In genomic region chr17:76722977-76723376, GRCh38 we compare ENCODE assay signal across 7 cellular contexts. TPM values are rescaled to one million over a fixed set of nuclear protein-coding genes. Genes with fewer than 3 reads are reported as not detected.
DNase-seq lines count a peak whose midpoint lies in the region; ATAC-seq, FAIRE-seq and TF ChIP-seq lines count a peak whose summit lies in the region.
"Not testable (repeated sequence)": the region's sequence is repeated elsewhere in the genome, so short reads cannot be mapped to it uniquely, and the experiment has no call there.

No MANE protein-coding gene starts in this region.

- not testable (repeated sequence) for H3K14ac ChIP-seq in IMR-90 (replicated peaks; ENCODE audit: low read depth, low read length)

- H3K79me2 ChIP-seq in astrocyte (ENCODE audit: insufficient read depth, low read length) = peaks cover 79% of the 10 kb centered on the region

- H3K9ac ChIP-seq in IMR-90 (ENCODE audit: low read depth, low read length); astrocyte (ENCODE audit: low read length): not testable (repeated sequence)

- dilution Hi-C loops in IMR-90 (cut with HindIII; ENCODE audit: low sequenced_read_pairs, unreplicated experiment) = not testable (repeated sequence)

- peaks cover 48% of the 10 kb centered on the region for H3K36me3 Mint-ChIP-seq in CD4-positive, CD25-positive, alpha-beta regulatory T cell
- H3K36me3 Mint-ChIP-seq in activated CD4-positive, alpha-beta T cell treated with anti-CD3 and anti-CD28 coated beads for 36 hours (ENCODE audit: low read depth) = peaks cover 85% of the 10 kb centered on the region
- H3K36me3 Mint-ChIP-seq in activated T-helper 1 cell treated with anti-CD3 and anti-CD28 coated beads, Interleukin-12 subunit alpha, Interleukin-12 subunit beta, Interleukin-2, Interleukin-4 antibody, amounts not matched to agents 30 ng/mL and 10 ng/mL and 1 ng/mL, durations not matched to agents 14 hours and 24 hours and 36 hours (ENCODE audit: low read depth) = peaks cover 46% of the 10 kb centered on the region
- H3K36me3 Mint-ChIP-seq in astrocyte (ENCODE audit: low read depth, unreplicated experiment) = peaks cover 19% of the 10 kb centered on the region

- CTCF ChIA-PET in IMR-90 (lab: Yijun Ruan, JAX) = not testable (repeated sequence)
- CTCF ChIA-PET in activated CD4-positive, alpha-beta T cell treated with anti-CD3 and anti-CD28 coated beads for 36 hours (lab: Charles Lee) = interaction anchor here (0.6 to 3.3 kb wide), 3 partner anchors 9 to 51 kb away, joined by 3 to 18 read pairs (median 4); no protein-coding TSS in a partner anchor

- H3K27me3 ChIP-seq in CD4-positive, CD25-positive, alpha-beta regulatory T cell (ENCODE audit: control insufficient read depth, insufficient read depth, low read length); IMR-90 (ENCODE audit: control insufficient read depth, insufficient read depth, low read length); astrocyte (ENCODE audit: insufficient read depth, low read length); psoas muscle (ENCODE audit: insufficient read depth in 3 of 3, low read length in 2 of 3): not testable (repeated sequence)

- not testable (repeated sequence) for H3K9me1 ChIP-seq in IMR-90 (ENCODE audit: insufficient read depth, low read length)

- not testable (repeated sequence) for H3K4ac ChIP-seq in IMR-90 (ENCODE audit: low read depth, low read length)

- not testable (repeated sequence) for H2AFZ ChIP-seq in IMR-90 (replicated peaks; ENCODE audit: low read length, poor library complexity); astrocyte (ENCODE audit: low read depth, low read length)

- not testable (repeated sequence) for H2BK15ac ChIP-seq in IMR-90 (ENCODE audit: low read depth, low read length)

- TF ChIP-seq RAD21 in IMR-90 (IDR thresholded peaks at IDR 0.05; ENCODE audit: low read length) = not testable (repeated sequence)

- not testable (repeated sequence) for H4K5ac ChIP-seq in IMR-90 (ENCODE audit: low read depth, low read length)

- not testable (repeated sequence) for DNase-seq in CD4-positive, CD25-positive, alpha-beta regulatory T cell; IMR-90; activated CD4-positive, alpha-beta T cell treated with anti-CD3 and anti-CD28 coated beads for 36 hours; activated T-helper 1 cell treated with anti-CD3 and anti-CD28 coated beads, Interleukin-12 subunit alpha, Interleukin-12 subunit beta, Interleukin-2, Interleukin-4 antibody, amounts not matched to agents 30 ng/mL and 10 ng/mL and 1 ng/mL, durations not matched to agents 14 hours and 24 hours and 36 hours (ENCODE audit: low spot score); astrocyte (ENCODE audit: low read depth); psoas muscle
- peak; percentile 28 for DNase-seq in mesenteric fat pad (ENCODE audit: low spot score)

- not testable (repeated sequence) for H2AK5ac ChIP-seq in IMR-90 (ENCODE audit: low read depth, low read length)

- not testable (repeated sequence) for H3K56ac ChIP-seq in IMR-90 (ENCODE audit: extremely low read depth, insufficient read depth, low read length)

- 100% methylated on average over 2 of the region's 8 CpGs; no CpG with 5 or more reads in 1 of the 2 experiments for WGBS in IMR-90 (ENCODE audit: extremely low coverage in 2 of 2, insufficient read length in 1 of 2), 2 experiments
- WGBS in psoas muscle, 3 donors = 96 to 97% (median 97%) methylated on average over 8 of the region's 8 CpGs

- H4K91ac ChIP-seq in IMR-90 (ENCODE audit: insufficient read depth, low read depth, low read length) = not testable (repeated sequence)

- not testable (repeated sequence) for H4K8ac ChIP-seq in IMR-90 (ENCODE audit: low read depth in 2 of 2, low read length in 2 of 2)

- not testable (repeated sequence) for H3K23ac ChIP-seq in IMR-90 (ENCODE audit: low read depth, low read length)

- not testable (repeated sequence) for H3K27me3 Mint-ChIP-seq in CD4-positive, CD25-positive, alpha-beta regulatory T cell; activated CD4-positive, alpha-beta T cell treated with anti-CD3 and anti-CD28 coated beads for 36 hours; activated T-helper 1 cell treated with anti-CD3 and anti-CD28 coated beads, Interleukin-12 subunit alpha, Interleukin-12 subunit beta, Interleukin-2, Interleukin-4 antibody, amounts not matched to agents 30 ng/mL and 10 ng/mL and 1 ng/mL, durations not matched to agents 14 hours and 24 hours and 36 hours (ENCODE audit: insufficient read depth); astrocyte (ENCODE audit: low read depth, unreplicated experiment)

- H3K4me1 ChIP-seq in CD4-positive, CD25-positive, alpha-beta regulatory T cell (ENCODE audit: control insufficient read depth, insufficient read depth, low read length, poor library complexity, severe bottlenecking) = peaks cover 24% of the 10 kb centered on the region
- not testable (repeated sequence) for H3K4me1 ChIP-seq in IMR-90 (ENCODE audit: control insufficient read depth, insufficient read depth, low read length)
- H3K4me1 ChIP-seq in astrocyte (ENCODE audit: insufficient read depth, low read length) = peaks cover 15% of the 10 kb centered on the region
- H3K4me1 ChIP-seq in psoas muscle = peaks cover 38% of the 10 kb centered on the region

- H3K27ac Mint-ChIP-seq in CD4-positive, CD25-positive, alpha-beta regulatory T cell; activated T-helper 1 cell treated with anti-CD3 and anti-CD28 coated beads, Interleukin-12 subunit alpha, Interleukin-12 subunit beta, Interleukin-2, Interleukin-4 antibody, amounts not matched to agents 30 ng/mL and 10 ng/mL and 1 ng/mL, durations not matched to agents 14 hours and 24 hours and 36 hours; astrocyte (ENCODE audit: unreplicated experiment): not testable (repeated sequence)
- peak overlapping the region; percentile 37 for H3K27ac Mint-ChIP-seq in activated CD4-positive, alpha-beta T cell treated with anti-CD3 and anti-CD28 coated beads for 36 hours

- not testable (repeated sequence) for H3K9me3 ChIP-seq in CD4-positive, CD25-positive, alpha-beta regulatory T cell (ENCODE audit: control insufficient read depth in 2 of 2, low read length in 2 of 2); IMR-90 (ENCODE audit: control insufficient read depth, insufficient read depth, low read length); astrocyte (ENCODE audit: insufficient read depth, low read depth, low read length); psoas muscle

- H2BK20ac ChIP-seq in IMR-90 (ENCODE audit: low read depth, low read length) = not testable (repeated sequence)

- H3K9me3 Mint-ChIP-seq in CD4-positive, CD25-positive, alpha-beta regulatory T cell; activated CD4-positive, alpha-beta T cell treated with anti-CD3 and anti-CD28 coated beads for 36 hours (ENCODE audit: low read depth); activated T-helper 1 cell treated with anti-CD3 and anti-CD28 coated beads, Interleukin-12 subunit alpha, Interleukin-12 subunit beta, Interleukin-2, Interleukin-4 antibody, amounts not matched to agents 30 ng/mL and 10 ng/mL and 1 ng/mL, durations not matched to agents 14 hours and 24 hours and 36 hours; astrocyte (ENCODE audit: unreplicated experiment): not testable (repeated sequence)

- not testable (repeated sequence) for H3K4me3 ChIP-seq in CD4-positive, CD25-positive, alpha-beta regulatory T cell (ENCODE audit: low read depth, low read length); IMR-90 (ENCODE audit: insufficient read depth, low read depth, low read length); astrocyte (ENCODE audit: insufficient read depth, low read depth, low read length); psoas muscle

- POLR2A ChIA-PET in IMR-90 (lab: Charles Lee; ENCODE audit: unreplicated experiment); activated CD4-positive, alpha-beta T cell treated with anti-CD3 and anti-CD28 coated beads for 36 hours (lab: Charles Lee): not testable (repeated sequence)

- H3K79me1 ChIP-seq in IMR-90 (ENCODE audit: low read depth in 1 of 2, low read length in 2 of 2) = peaks cover 38 to 79% of the 10 kb centered on the region in 2 experiments

- not testable (repeated sequence) for TF ChIP-seq CTCF in IMR-90 (conservative IDR thresholded peaks at IDR 0.05; ENCODE audit: low read depth, low read length); astrocyte (IDR thresholded peaks at IDR 0.05; ENCODE audit: insufficient read depth, low read depth, low read length); psoas muscle (IDR thresholded peaks at IDR 0.05)

- not testable (repeated sequence) for FAIRE-seq in astrocyte (lab: Jason Lieb, UNC)

- in situ Hi-C loops in IMR-90 (cut with MboI; ENCODE audit: low sequenced_read_pairs) = not testable (repeated sequence)

- not testable (repeated sequence) for H3K4me2 ChIP-seq in IMR-90 (ENCODE audit: low read depth, low read length); astrocyte (ENCODE audit: low read length)

- H3K36me3 ChIP-seq in CD4-positive, CD25-positive, alpha-beta regulatory T cell (ENCODE audit: control insufficient read depth, insufficient read depth, low read length) = peaks cover 55% of the 10 kb centered on the region
- H3K36me3 ChIP-seq in IMR-90 (ENCODE audit: control insufficient read depth, insufficient read depth, low read length) = peaks cover 53% of the 10 kb centered on the region
- peaks cover 59% of the 10 kb centered on the region for H3K36me3 ChIP-seq in astrocyte (ENCODE audit: insufficient read depth, low read length)
- peaks cover 6 to 74% of the 10 kb centered on the region in 2 donors for H3K36me3 ChIP-seq in psoas muscle (ENCODE audit: insufficient read depth in 1 of 2, low read depth in 1 of 2)

- peak overlapping the region in 3 of 4 donors; percentile 41 to 98 (median 50) for H3K4me3 Mint-ChIP-seq in CD4-positive, CD25-positive, alpha-beta regulatory T cell
- not testable (repeated sequence) for H3K4me3 Mint-ChIP-seq in activated CD4-positive, alpha-beta T cell treated with anti-CD3 and anti-CD28 coated beads for 36 hours
- peak overlapping the region; percentile 56 for H3K4me3 Mint-ChIP-seq in activated T-helper 1 cell treated with anti-CD3 and anti-CD28 coated beads, Interleukin-12 subunit alpha, Interleukin-12 subunit beta, Interleukin-2, Interleukin-4 antibody, amounts not matched to agents 30 ng/mL and 10 ng/mL and 1 ng/mL, durations not matched to agents 14 hours and 24 hours and 36 hours
- peak overlapping the region; percentile 34 for H3K4me3 Mint-ChIP-seq in astrocyte (ENCODE audit: unreplicated experiment)

- ATAC-seq in CD4-positive, CD25-positive, alpha-beta regulatory T cell (ENCODE audit: low read depth in 2 of 2); IMR-90 (ENCODE audit: low read depth); activated CD4-positive, alpha-beta T cell treated with anti-CD3 and anti-CD28 coated beads for 36 hours; psoas muscle: not testable (repeated sequence)

- H3K4me1 Mint-ChIP-seq in CD4-positive, CD25-positive, alpha-beta regulatory T cell = peaks cover 12 to 64% (median 40%) of the 10 kb centered on the region in 4 donors
- H3K4me1 Mint-ChIP-seq in activated CD4-positive, alpha-beta T cell treated with anti-CD3 and anti-CD28 coated beads for 36 hours = peaks cover 33% of the 10 kb centered on the region
- H3K4me1 Mint-ChIP-seq in activated T-helper 1 cell treated with anti-CD3 and anti-CD28 coated beads, Interleukin-12 subunit alpha, Interleukin-12 subunit beta, Interleukin-2, Interleukin-4 antibody, amounts not matched to agents 30 ng/mL and 10 ng/mL and 1 ng/mL, durations not matched to agents 14 hours and 24 hours and 36 hours (ENCODE audit: low read depth) = peaks cover 29% of the 10 kb centered on the region
- not testable (repeated sequence) for H3K4me1 Mint-ChIP-seq in astrocyte (ENCODE audit: low read depth, unreplicated experiment)

- TF ChIP-seq POLR2A in IMR-90 (IDR thresholded peaks at IDR 0.05; ENCODE audit: low read depth, low read length) = peak; percentile 25; the same call in 1 of the 2 replicates

- BruUV-seq in IMR-90 (replicated peaks; lab: Mats Ljungman, UMichigan) = not testable (repeated sequence)

- intact Hi-C loops in IMR-90 (cut with micrococcal nuclease); activated CD4-positive, alpha-beta T cell treated with anti-CD3 and anti-CD28 coated beads for 36 hours (cut with DNase I, micrococcal nuclease); activated T-helper 1 cell treated with anti-CD3 and anti-CD28 coated beads, Interleukin-12 subunit alpha, Interleukin-12 subunit beta, Interleukin-2, Interleukin-4 antibody, amounts not matched to agents 30 ng/mL and 10 ng/mL and 1 ng/mL, durations not matched to agents 14 hours and 24 hours and 36 hours (cut with micrococcal nuclease); psoas muscle (cut with DNase I): not testable (repeated sequence)

- peaks cover 41% of the 10 kb centered on the region for H4K20me1 ChIP-seq in IMR-90 (ENCODE audit: insufficient read depth, low read length)
- peaks cover 72% of the 10 kb centered on the region for H4K20me1 ChIP-seq in astrocyte (ENCODE audit: insufficient read depth, low read length)

- H3K18ac ChIP-seq in IMR-90 (ENCODE audit: low read depth, low read length) = not testable (repeated sequence)

- not testable (repeated sequence) for H3K27ac ChIP-seq in CD4-positive, CD25-positive, alpha-beta regulatory T cell (ENCODE audit: insufficient read depth, low read length, poor library complexity, severe bottlenecking); IMR-90 (ENCODE audit: insufficient read depth, low read length); astrocyte (ENCODE audit: low read depth, low read length)
- peak overlapping the region; percentile 100 for H3K27ac ChIP-seq in psoas muscle

- H2BK120ac ChIP-seq in IMR-90 (ENCODE audit: low read depth, low read length) = not testable (repeated sequence)

- H2AK9ac ChIP-seq in IMR-90 (replicated peaks; ENCODE audit: low read depth, low read length, poor library complexity) = not testable (repeated sequence)

- not testable (repeated sequence) for H2BK5ac ChIP-seq in IMR-90 (ENCODE audit: low read depth, low read length, poor library complexity, severe bottlenecking)

RNA-seq across cellular contexts. Expression of gene JMJD6, which starts 3.4 kb away (rescaled TPM):
- 124 TPM for total RNA-seq in CD4-positive, CD25-positive, alpha-beta regulatory T cell
- 10 to 100 TPM; 21.0 to 38.3 (median 33.6) TPM for polyA plus RNA-seq in CD4-positive, CD25-positive, alpha-beta regulatory T cell
- total RNA-seq in IMR-90 (2012; rRNA removed) = 24.4 and 31.9 TPM in 2 replicates
- 30.9 and 33.7 TPM in 2 replicates for polyA plus RNA-seq in IMR-90 (2012; rRNA removed)
- 23.6 and 45.5 TPM in 2 replicates for polyA plus RNA-seq in IMR-90 (2012; cell fraction: cytosol; rRNA removed)
- polyA plus RNA-seq in IMR-90 (2012; cell fraction: nucleus; rRNA removed; ENCODE audit: low replicate concordance) = 69.5 and 77.5 TPM in 2 replicates
- 10 to 100 TPM; 51.3 to 65.5 TPM for total RNA-seq in activated CD4-positive, alpha-beta T cell treated with anti-CD3 and anti-CD28 coated beads for 36 hours
- total RNA-seq in activated T-helper 1 cell treated with anti-CD3 and anti-CD28 coated beads, Interleukin-12 subunit alpha, Interleukin-12 subunit beta, Interleukin-2, Interleukin-4 antibody, amounts not matched to agents 30 ng/mL and 10 ng/mL and 1 ng/mL, durations not matched to agents 14 hours and 24 hours and 36 hours = 80.5 TPM in 2 replicates
- total RNA-seq in astrocyte = 45.5 and 47.2 TPM in 2 replicates
- total RNA-seq in mesenteric fat pad = 55.3 TPM
- total RNA-seq in psoas muscle = 10 to 100 TPM; 30.8 to 61.9 (median 53.6) TPM
- 10 to 100 TPM; 32.3 to 81.9 (median 51.6) TPM for polyA plus RNA-seq in psoas muscle

RNA-seq across cellular contexts. Expression of gene METTL23, which starts 3.7 kb away (rescaled TPM):
- total RNA-seq in CD4-positive, CD25-positive, alpha-beta regulatory T cell = 44.1 TPM
- 100 to 1,000 TPM; 130 to 175 (median 162) TPM for polyA plus RNA-seq in CD4-positive, CD25-positive, alpha-beta regulatory T cell
- 18.8 and 19.7 TPM in 2 replicates for total RNA-seq in IMR-90 (2012; rRNA removed)
- polyA plus RNA-seq in IMR-90 (2012; rRNA removed) = 32.1 and 36.5 TPM in 2 replicates
- 21.1 and 22.1 TPM in 2 replicates for polyA plus RNA-seq in IMR-90 (2012; cell fraction: cytosol; rRNA removed)
- 19.5 and 49.1 TPM in 2 replicates for polyA plus RNA-seq in IMR-90 (2012; cell fraction: nucleus; rRNA removed; ENCODE audit: low replicate concordance)
- 10 to 100 TPM; 18.9 to 25.3 TPM for total RNA-seq in activated CD4-positive, alpha-beta T cell treated with anti-CD3 and anti-CD28 coated beads for 36 hours
- 35.5 and 38.2 TPM in 2 replicates for total RNA-seq in activated T-helper 1 cell treated with anti-CD3 and anti-CD28 coated beads, Interleukin-12 subunit alpha, Interleukin-12 subunit beta, Interleukin-2, Interleukin-4 antibody, amounts not matched to agents 30 ng/mL and 10 ng/mL and 1 ng/mL, durations not matched to agents 14 hours and 24 hours and 36 hours
- 24.3 and 26.0 TPM in 2 replicates for total RNA-seq in astrocyte
- total RNA-seq in mesenteric fat pad = 32.2 TPM
- 10 to 100 TPM; 19.0 to 27.0 (median 24.3) TPM for total RNA-seq in psoas muscle
- polyA plus RNA-seq in psoas muscle = 10 to 100 TPM; 30.8 to 54.0 (median 36.5) TPM

RNA-seq across cellular contexts. Expression of gene MXRA7, which starts 12.2 kb away (rescaled TPM):
- 5.0 TPM for total RNA-seq in CD4-positive, CD25-positive, alpha-beta regulatory T cell
- polyA plus RNA-seq in CD4-positive, CD25-positive, alpha-beta regulatory T cell = 1 to 10 TPM; 2.2 to 8.8 (median 5.4) TPM
- total RNA-seq in IMR-90 (2012; rRNA removed) (169 and 231 TPM in 2 replicates), astrocyte (177 and 179 TPM in 2 replicates), mesenteric fat pad (193 TPM), psoas muscle (10 to 100 TPM; 40.8 to 75.1 (median 52.0) TPM)
- polyA plus RNA-seq in IMR-90 (2012; rRNA removed) (148 and 168 TPM in 2 replicates), psoas muscle (10 to 100 TPM; 34.6 to 43.2 (median 37.6) TPM)
- 104 and 544 TPM in 2 replicates for polyA plus RNA-seq in IMR-90 (2012; cell fraction: cytosol; rRNA removed)
- polyA plus RNA-seq in IMR-90 (2012; cell fraction: nucleus; rRNA removed; ENCODE audit: low replicate concordance) = 20.0 and 91.8 TPM in 2 replicates
- 10 to 100 TPM; 18.4 to 20.2 TPM for total RNA-seq in activated CD4-positive, alpha-beta T cell treated with anti-CD3 and anti-CD28 coated beads for 36 hours
- total RNA-seq in activated T-helper 1 cell treated with anti-CD3 and anti-CD28 coated beads, Interleukin-12 subunit alpha, Interleukin-12 subunit beta, Interleukin-2, Interleukin-4 antibody, amounts not matched to agents 30 ng/mL and 10 ng/mL and 1 ng/mL, durations not matched to agents 14 hours and 24 hours and 36 hours = 3.8 and 5.1 TPM in 2 replicates

RNA-seq across cellular contexts. Expression of gene SRSF2, which starts 14.2 kb away (rescaled TPM):
- 444 TPM for total RNA-seq in CD4-positive, CD25-positive, alpha-beta regulatory T cell
- 100 to 1,000 TPM in 1 of 4 donors, 10 to 100 TPM in 3; 86.0 to 113 (median 93.7) TPM for polyA plus RNA-seq in CD4-positive, CD25-positive, alpha-beta regulatory T cell
- 71.7 and 98.0 TPM in 2 replicates for total RNA-seq in IMR-90 (2012; rRNA removed)
- polyA plus RNA-seq in IMR-90 (2012; rRNA removed) = 296 and 441 TPM in 2 replicates
- polyA plus RNA-seq in IMR-90 (2012; cell fraction: cytosol; rRNA removed) = 200 and 504 TPM in 2 replicates
- polyA plus RNA-seq in IMR-90 (2012; cell fraction: nucleus; rRNA removed; ENCODE audit: low replicate concordance) = 395 and 1,583 TPM in 2 replicates
- total RNA-seq in activated CD4-positive, alpha-beta T cell treated with anti-CD3 and anti-CD28 coated beads for 36 hours = 100 to 1,000 TPM; 335 to 340 TPM
- total RNA-seq in activated T-helper 1 cell treated with anti-CD3 and anti-CD28 coated beads, Interleukin-12 subunit alpha, Interleukin-12 subunit beta, Interleukin-2, Interleukin-4 antibody, amounts not matched to agents 30 ng/mL and 10 ng/mL and 1 ng/mL, durations not matched to agents 14 hours and 24 hours and 36 hours = 535 and 541 TPM in 2 replicates
- 143 and 176 TPM in 2 replicates for total RNA-seq in astrocyte
- total RNA-seq in mesenteric fat pad = 179 TPM
- 100 to 1,000 TPM in 2 of 4 donors, 10 to 100 TPM in 2; 57.9 to 128 (median 90.6) TPM for total RNA-seq in psoas muscle
- polyA plus RNA-seq in psoas muscle = 100 to 1,000 TPM in 2 of 3 donors, 10 to 100 TPM in 1; 81.9 to 135 (median 118) TPM

RNA-seq across cellular contexts. Expression of gene MFSD11, which starts 14.9 kb away (rescaled TPM):
- total RNA-seq in CD4-positive, CD25-positive, alpha-beta regulatory T cell = 45.6 TPM
- 10 to 100 TPM; 22.3 to 38.5 (median 26.1) TPM for polyA plus RNA-seq in CD4-positive, CD25-positive, alpha-beta regulatory T cell
- 16.1 and 16.4 TPM in 2 replicates for total RNA-seq in IMR-90 (2012; rRNA removed)
- polyA plus RNA-seq in IMR-90 (2012; rRNA removed) = 9.8 and 12.3 TPM in 2 replicates
- 7.3 and 11.1 TPM in 2 replicates for polyA plus RNA-seq in IMR-90 (2012; cell fraction: cytosol; rRNA removed)
- 10.6 and 14.3 TPM in 2 replicates for polyA plus RNA-seq in IMR-90 (2012; cell fraction: nucleus; rRNA removed; ENCODE audit: low replicate concordance)
- 10 to 100 TPM; 10.3 to 15.1 TPM for total RNA-seq in activated CD4-positive, alpha-beta T cell treated with anti-CD3 and anti-CD28 coated beads for 36 hours
- 16.6 and 17.1 TPM in 2 replicates for total RNA-seq in activated T-helper 1 cell treated with anti-CD3 and anti-CD28 coated beads, Interleukin-12 subunit alpha, Interleukin-12 subunit beta, Interleukin-2, Interleukin-4 antibody, amounts not matched to agents 30 ng/mL and 10 ng/mL and 1 ng/mL, durations not matched to agents 14 hours and 24 hours and 36 hours
- total RNA-seq in astrocyte = 20.1 and 20.9 TPM in 2 replicates
- total RNA-seq in mesenteric fat pad = 23.2 TPM
- 10 to 100 TPM; 18.7 to 26.5 (median 22.0) TPM for total RNA-seq in psoas muscle
- polyA plus RNA-seq in psoas muscle = 10 to 100 TPM; 10.1 to 27.4 (median 10.3) TPM
